ENCODE assay signal across 25 cellular contexts in the genomic region with DNA sequence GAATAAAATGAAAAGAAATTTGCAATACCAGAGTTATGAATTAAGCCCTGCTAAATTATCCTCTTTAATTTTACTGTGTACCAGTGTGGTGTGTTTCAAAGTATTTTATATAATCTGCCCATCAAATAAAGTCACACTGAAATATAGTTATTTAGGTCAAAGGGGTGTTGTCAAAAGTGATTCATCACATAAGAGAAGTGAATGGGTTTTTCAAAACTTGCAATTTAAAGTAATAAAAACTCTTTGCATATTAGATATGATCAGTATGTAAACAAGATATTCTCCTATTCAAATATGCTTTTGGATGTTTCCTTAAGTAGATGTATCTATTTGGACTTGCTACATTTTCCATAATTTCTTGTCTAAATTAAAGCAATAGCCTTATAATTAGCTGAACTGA.
"Had no signal": no experiment of that assay in that cellular context is flagged by ENCODE, and none has a peak within 500 bp of the region (broad histone marks: within the 10 kb centered on the region; RNA-seq: fewer than 3 reads in every experiment).

No MANE protein-coding gene starts in this region.

- H3K27ac ChIP-seq: stomach, suprapubic skin, testis, thoracic aorta, tibial artery, tibial nerve, transverse colon, upper lobe of left lung, upper lobe of right lung, uterus, vagina had no signal

- H3K4me1 ChIP-seq: stomach, suprapubic skin, testis, tibial nerve, transverse colon, upper lobe of left lung, upper lobe of right lung, uterus, vagina had no signal

- DNase-seq: stimulated activated CD4-positive, alpha-beta T cell treated with anti-CD3 and anti-CD28 coated beads, Interleukin-2, amount 100 ng/mL, for 48 hours; stimulated activated CD4-positive, alpha-beta T cell treated with anti-CD3 and anti-CD28 coated beads, Interleukin-4, amount 100 ng/mL, for 1 hour; stimulated activated CD4-positive, alpha-beta T cell treated with anti-CD3 and anti-CD28 coated beads, Interleukin-4, amount 100 ng/mL, for 24 hours; stimulated activated CD4-positive, alpha-beta T cell treated with anti-CD3 and anti-CD28 coated beads, Interleukin-4, amount 100 ng/mL, for 4 hours; stimulated activated CD8-positive, alpha-beta memory T cell treated with anti-CD3 and anti-CD28 coated beads, Interleukin-4, amount 100 ng/mL, for 48 hours; stimulated activated naive B cell treated with anti-CD40 and anti-IgM and Interleukin-4, amounts not matched to agents 10 μg/mL and 1 μg/mL and 100 μg/mL, for 72 hours; stimulated activated naive CD4-positive, alpha-beta T cell; stimulated activated naive CD4-positive, alpha-beta T cell treated with Interleukin-2 at 50 U/mL for 16 hours; stimulated activated naive CD8-positive, alpha-beta T cell treated with anti-CD3 and anti-CD28 coated beads, Interleukin-15, amount 100 ng/mL, for 72 hours; stimulated activated naive CD8-positive, alpha-beta T cell treated with anti-CD3 and anti-CD28 coated beads, Interleukin-15, Interleukin-2, amounts not matched to agents 100 U/mL and 50 U/mL, for 24 hours; stomach; substantia nigra; testis; tibial artery; transverse colon; trophoblast cell; upper lobe of left lung; upper lobe of right lung; uterus had no signal

- H3K27me3 ChIP-seq: stomach, suprapubic skin, testis, tibial artery, tibial nerve, transverse colon, upper lobe of left lung, upper lobe of right lung, uterus, vagina had no signal

- H3K36me3 ChIP-seq: stomach, suprapubic skin, thoracic aorta, tibial artery, tibial nerve, transverse colon, upper lobe of left lung, upper lobe of right lung, uterus, vagina had no signal

- H3K4me3 ChIP-seq: stomach, suprapubic skin, testis, thoracic aorta, tibial artery, tibial nerve, transverse colon, upper lobe of left lung, upper lobe of right lung, uterus, vagina had no signal

- ATAC-seq: stimulated activated effector memory CD8-positive, alpha-beta T cell treated with anti-CD3 and anti-CD28 coated beads, Interleukin-12 subunit alpha, Interleukin-12 subunit beta, amount 100 ng/mL, for 72 hours; stimulated activated memory B cell treated with anti-CD40 and anti-IgM and Interleukin-4, amounts not matched to agents 10 μg/mL and 1 μg/mL and 100 μg/mL, for 72 hours; stimulated activated naive B cell treated with anti-CD40 and anti-IgM and Interleukin-4, amounts not matched to agents 10 μg/mL and 1 μg/mL and 100 μg/mL, for 72 hours; stimulated activated naive CD8-positive, alpha-beta T cell treated with anti-CD3 and anti-CD28 coated beads, Interleukin-15, amount 100 ng/mL, for 72 hours; stimulated activated naive CD8-positive, alpha-beta T cell treated with anti-CD3 and anti-CD28 coated beads, Interleukin-15, Interleukin-2, amounts not matched to agents 100 U/mL and 50 U/mL, for 24 hours; upper lobe of right lung had no signal

- H3K9me3 ChIP-seq: stomach, suprapubic skin, testis, thoracic aorta, tibial artery, tibial nerve, transverse colon, upper lobe of right lung, uterus, vagina had no signal
